ENCODE assay signal across 20 cellular contexts in genomic region chr2:72126186-72127100, GRCh38. TPM values are rescaled to one million over a fixed set of nuclear protein-coding genes. Genes with fewer than 3 reads are reported as not detected.
DNase-seq lines count a peak whose midpoint lies in the region; ATAC-seq and TF ChIP-seq lines count a peak whose summit lies in the region.
"Had no signal": no experiment of that assay in that cellular context is flagged by ENCODE, and none has a peak within 500 bp of the region (broad histone marks: within the 10 kb centered on the region; RNA-seq: fewer than 3 reads in every experiment).

No MANE protein-coding gene starts in this region.

- no peak overlapping the region; the same call in 1 of the 2 replicates for H3K27ac Mint-ChIP-seq in WTC11
- H3K27ac Mint-ChIP-seq in type B pancreatic cell: peak overlapping the region; percentile 45
- H3K27ac Mint-ChIP-seq: activated CD4-positive, alpha-beta T cell treated with anti-CD3 and anti-CD28 coated beads, Interleukin-2, amount 10 ng/mL, durations not matched to agents 7 days and 5 days; naive thymus-derived CD8-positive, alpha-beta T cell; stimulated activated effector memory CD8-positive, alpha-beta T cell treated with anti-CD3 and anti-CD28 coated beads, Interleukin-12 subunit alpha, Interleukin-12 subunit beta, amount 100 ng/mL, for 72 hours had no signal

- H3K36me3 Mint-ChIP-seq in WTC11 (no peaks in the 10 kb centered on the region), type B pancreatic cell (no peaks in the 10 kb centered on the region)
- H3K36me3 Mint-ChIP-seq: stimulated activated effector memory CD8-positive, alpha-beta T cell treated with anti-CD3 and anti-CD28 coated beads, Interleukin-12 subunit alpha, Interleukin-12 subunit beta, amount 100 ng/mL, for 72 hours had no signal

- H3K4me1 Mint-ChIP-seq in WTC11: peaks cover 23% of the 10 kb centered on the region
- H3K4me1 Mint-ChIP-seq in type B pancreatic cell (ENCODE audit: unreplicated experiment): peaks cover 14% of the 10 kb centered on the region

- H3K9me3 Mint-ChIP-seq in WTC11: peaks cover 10% of the 10 kb centered on the region; the same call in 1 of the 2 replicates
- peaks cover 2% of the 10 kb centered on the region for H3K9me3 Mint-ChIP-seq in type B pancreatic cell
- H3K9me3 Mint-ChIP-seq: activated CD4-positive, alpha-beta T cell treated with anti-CD3 and anti-CD28 coated beads, Interleukin-2, amount 10 ng/mL, durations not matched to agents 7 days and 5 days; stimulated activated effector memory CD8-positive, alpha-beta T cell treated with anti-CD3 and anti-CD28 coated beads, Interleukin-12 subunit alpha, Interleukin-12 subunit beta, amount 100 ng/mL, for 72 hours had no signal

- POLR2A ChIA-PET in WTC11 (lab: Charles Lee): no interaction called here

- no peak overlapping the region for H3K4me3 Mint-ChIP-seq in WTC11
- H3K4me3 Mint-ChIP-seq in type B pancreatic cell: no peak overlapping the region
- H3K4me3 Mint-ChIP-seq: activated CD4-positive, alpha-beta T cell treated with anti-CD3 and anti-CD28 coated beads, Interleukin-2, amount 10 ng/mL, durations not matched to agents 7 days and 5 days; naive thymus-derived CD8-positive, alpha-beta T cell; stimulated activated effector memory CD8-positive, alpha-beta T cell treated with anti-CD3 and anti-CD28 coated beads, Interleukin-12 subunit alpha, Interleukin-12 subunit beta, amount 100 ng/mL, for 72 hours had no signal

- DNase-seq in cardiac septum (ENCODE audit: low spot score) (peak; percentile 64), left ventricle myocardium superior (no peak), WTC11 (ENCODE audit: low spot score) (no peak), mesenteric fat pad (ENCODE audit: low spot score) (peak; percentile 72), type B pancreatic cell (ENCODE audit: extremely low spot score, unreplicated experiment) (peak; percentile 54), HPDE6-E6E7 (ENCODE audit: extremely low spot score) (no peak), NAMALWA (ENCODE audit: low spot score) (no peak)
- DNase-seq in activated CD4-positive, alpha-beta T cell treated with anti-CD3 and anti-CD28 coated beads for 4 hours: no peak
- DNase-seq: activated CD4-positive, alpha-beta T cell treated with anti-CD3 and anti-CD28 coated beads, Interleukin-2, amount 10 ng/mL, durations not matched to agents 7 days and 5 days; activated naive CD4-positive, alpha-beta T cell; anterior cingulate cortex; caudate nucleus; GF-D8; hypothalamus; KG1; mammary epithelial cell; NCI-H1092; NCI-H510A treated with DMSO at 0.1 percent for 48 hours had no signal

- intact Hi-C loops in cardiac septum (cut with DNase I): no loop called here
- intact Hi-C loops in left ventricle myocardium superior (cut with micrococcal nuclease): no loop called here

- no peak for TF ChIP-seq CTCF in WTC11 (IDR thresholded peaks at IDR 0.05)
- TF ChIP-seq CTCF in type B pancreatic cell (conservative IDR thresholded peaks at IDR 0.05): no peak

- CTCF ChIA-PET in WTC11 (lab: Charles Lee): no interaction called here

- no peak for ATAC-seq in left ventricle myocardium superior
- ATAC-seq in WTC11: no peak
- ATAC-seq: naive thymus-derived CD8-positive, alpha-beta T cell had no signal

- H3K27me3 Mint-ChIP-seq in WTC11 (ENCODE audit: low read depth) (no peaks in the 10 kb centered on the region; the same call in 1 of the 2 replicates), type B pancreatic cell (peaks cover 19% of the 10 kb centered on the region)

TF ChIP-seq in WTC11, 78 proteins besides CTCF, POLR2A, EP300 and RAD21:
- TF ChIP-seq USF2 (CRISPR knock-in tag; IDR thresholded peaks at IDR 0.05): 0 out of 2 replicates have a peak, but pooled peaks have one; percentile 28
- TF ChIP-seq TCF7 (CRISPR knock-in tag; IDR thresholded peaks at IDR 0.05; ENCODE audit: low read depth): no peak

RNA-seq across cellular contexts. Expression of gene CYP26B1, which starts 21.2 kb away (rescaled TPM):
- total RNA-seq in cardiac septum: 7.0 TPM
- total RNA-seq in left ventricle myocardium superior: 4.2 TPM
- 0.30 to 0.50 TPM (median 0.42 TPM) in 3 replicates for total RNA-seq in WTC11 (2021)
- 41.9 TPM for total RNA-seq in mesenteric fat pad
- total RNA-seq in type B pancreatic cell (ENCODE audit: low replicate concordance): 5.4 and 23.6 TPM in 2 replicates
- total RNA-seq: activated CD4-positive, alpha-beta T cell treated with anti-CD3 and anti-CD28 coated beads, Interleukin-2, amount 10 ng/mL, durations not matched to agents 7 days and 5 days; naive thymus-derived CD8-positive, alpha-beta T cell had no signal

Comparison
In these comparisons a context has a peak if more than half of its experiments do, and no peak if none do; other contexts are left out.
1. DNase-seq: peak in cardiac septum (single experiment), mesenteric fat pad (single experiment) and type B pancreatic cell (single experiment); none in left ventricle myocardium superior (single experiment), WTC11 (single experiment), HPDE6-E6E7 (single experiment), activated CD4-positive, alpha-beta T cell treated with anti-CD3 and anti-CD28 coated beads for 4 hours (0 of 2) and NAMALWA (single experiment).